21 cellular contexts compared by ENCODE assay signal in the genomic region with DNA sequence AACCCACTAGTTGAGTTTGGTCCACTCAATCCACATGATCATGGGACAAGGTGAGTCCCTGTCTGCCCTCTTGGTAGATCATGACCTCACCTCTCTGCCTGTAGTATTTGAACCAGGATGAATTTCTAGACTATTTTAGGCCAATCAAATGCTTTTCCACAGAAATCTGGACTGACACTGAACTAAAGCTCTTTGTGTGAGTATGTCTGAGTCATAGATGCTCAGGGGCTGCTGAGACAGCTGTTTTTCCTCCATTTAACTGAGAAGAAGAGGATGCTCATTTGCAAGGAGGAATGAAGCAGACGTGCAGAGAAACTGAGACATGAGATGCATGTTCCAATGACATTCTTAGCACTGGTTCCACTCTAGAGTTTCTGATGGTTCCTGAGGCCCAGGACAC.
DNase-seq lines count a peak whose midpoint lies in the region; ATAC-seq and TF ChIP-seq lines count a peak whose summit lies in the region.
"Had no signal": no experiment of that assay in that cellular context is flagged by ENCODE, and none has a peak within 500 bp of the region (broad histone marks: within the 10 kb centered on the region; RNA-seq: fewer than 3 reads in every experiment).

No MANE protein-coding gene starts in this region.

- in situ Hi-C loops in astrocyte of the spinal cord (cut with HindIII; ENCODE audit: low sequenced_read_pairs): no loop called here

- H3K27me3 ChIP-seq in AG04450 (ENCODE audit: control insufficient read depth, insufficient read depth, low read length): no peaks in the 10 kb centered on the region
- H3K27me3 ChIP-seq: thyroid gland had no signal

- no peak for ATAC-seq in GM21528 (IDR thresholded peaks at IDR 0.05; ENCODE audit: low FRiP score, unreplicated experiment)
- ATAC-seq: activated CD8-positive, alpha-beta T cell treated with anti-CD3 and anti-CD28 coated beads, Interleukin-2, amount 10 ng/mL, durations not matched to agents 7 days and 5 days; effector memory CD8-positive, alpha-beta T cell; left cardiac atrium; stimulated activated naive B cell treated with anti-CD40 and anti-IgM and Interleukin-4, amounts not matched to agents 10 μg/mL and 1 μg/mL and 100 μg/mL, for 72 hours; WTC11 had no signal

- TF ChIP-seq CTCF in AG04450 (IDR thresholded peaks at IDR 0.05; ENCODE audit: low read depth, low read length) (no peak), astrocyte of the spinal cord (IDR thresholded peaks at IDR 0.05; ENCODE audit: low read depth, low read length) (no peak)

- CTCF ChIA-PET in AG04450 (lab: Charles Lee): no interaction called here

- POLR2A ChIA-PET in AG04450 (lab: Yijun Ruan, JAX): no interaction called here

- H3K4me3 ChIP-seq in AG04450 (ENCODE audit: low read depth, low read length): no peak overlapping the region
- no peak overlapping the region for H3K4me3 ChIP-seq in astrocyte of the spinal cord (ENCODE audit: low read depth, low read length)
- H3K4me3 ChIP-seq: thyroid gland had no signal

- no peaks in the 10 kb centered on the region for H3K9me3 ChIP-seq in AG04450 (ENCODE audit: control insufficient read depth, insufficient read depth, low read length)
- H3K9me3 ChIP-seq: thyroid gland had no signal

- H3K27ac ChIP-seq in AG04450 (ENCODE audit: low read depth, low read length): no peak overlapping the region
- H3K27ac ChIP-seq: thyroid gland had no signal

- DNase-seq in AG04450 (ENCODE audit: low read depth, low spot score) (peak; percentile 1), HPDE6-E6E7 (ENCODE audit: extremely low spot score) (peak; percentile 3), astrocyte of the spinal cord (ENCODE audit: low read depth, low spot score) (peak; percentile 31), islet precursor cell (peak; percentile 63), Ammon's horn (ENCODE audit: low spot score) (no peak), Kasumi-1 (lab: John Stamatoyannopoulos, UW) (no peak)
- no peak for DNase-seq in activated effector memory CD4-positive, alpha-beta T cell treated with Interleukin-2 at 50 U/mL for 16 hours
- DNase-seq: activated CD8-positive, alpha-beta T cell treated with anti-CD3 and anti-CD28 coated beads, Interleukin-2, amount 10 ng/mL, durations not matched to agents 7 days and 5 days; CD4-positive, alpha-beta memory T cell; DMS79; effector memory CD8-positive, alpha-beta T cell; left cardiac atrium; MV-4-11; NCI-H2029 treated with DMSO at 0.1 percent for 48 hours; NCI-H510A treated with DMSO at 0.1 percent for 48 hours; retina; Right ventricle myocardium superior; stimulated activated naive B cell treated with anti-CD40 and anti-IgM and Interleukin-4, amounts not matched to agents 10 μg/mL and 1 μg/mL and 100 μg/mL, for 72 hours; thyroid gland had no signal

Comparison
In these comparisons a context has a peak if more than half of its experiments do, and no peak if none do; other contexts are left out.
1. DNase-seq: peak in AG04450 (single experiment), HPDE6-E6E7 (single experiment), astrocyte of the spinal cord (single experiment) and islet precursor cell (single experiment); none in activated effector memory CD4-positive, alpha-beta T cell treated with Interleukin-2 at 50 U/mL for 16 hours (single experiment), Ammon's horn (single experiment) and Kasumi-1 (0 of 2).